Comparison of ENCODE assay signal across 13 cellular contexts in genomic region chr6:147900191-147900830, GRCh38.
DNase-seq lines count a peak whose midpoint lies in the region; ATAC-seq and TF ChIP-seq lines count a peak whose summit lies in the region.
"Had no signal": no experiment of that assay in that cellular context is flagged by ENCODE, and none has a peak within 500 bp of the region (broad histone marks: within the 10 kb centered on the region; RNA-seq: fewer than 3 reads in every experiment).

No MANE protein-coding gene starts in this region.

- H4K8ac ChIP-seq in IMR-90 (ENCODE audit: low read depth in 2 of 2, low read length in 2 of 2) = no peak overlapping the region

- H3K9me3 ChIP-seq in IMR-90 (ENCODE audit: control insufficient read depth, insufficient read depth, low read length) (no peaks in the 10 kb centered on the region), parathyroid adenoma (ENCODE audit: control insufficient read depth, low read length) (no peaks in the 10 kb centered on the region)

- no peak overlapping the region for H2AK9ac ChIP-seq in IMR-90 (replicated peaks; ENCODE audit: low read depth, low read length, poor library complexity)

- intact Hi-C loops in IMR-90 (cut with micrococcal nuclease) = no loop called here

- H3K23ac ChIP-seq in IMR-90 (ENCODE audit: low read depth, low read length) = no peak overlapping the region

- H3K36me3 ChIP-seq in IMR-90 (ENCODE audit: control insufficient read depth, insufficient read depth, low read length) (no peaks in the 10 kb centered on the region), parathyroid adenoma (ENCODE audit: control insufficient read depth, insufficient read depth, low read length) (no peaks in the 10 kb centered on the region)

- H2BK120ac ChIP-seq in IMR-90 (ENCODE audit: low read depth, low read length) = no peak overlapping the region

- no peak overlapping the region for H3K56ac ChIP-seq in IMR-90 (ENCODE audit: extremely low read depth, insufficient read depth, low read length)

- BruUV-seq in IMR-90 (replicated peaks; lab: Mats Ljungman, UMichigan) = no TSS peak

- no peaks in the 10 kb centered on the region for H3K79me1 ChIP-seq in IMR-90 (ENCODE audit: low read depth in 1 of 2, low read length in 2 of 2)

- H3K27me3 ChIP-seq in IMR-90 (ENCODE audit: control insufficient read depth, insufficient read depth, low read length) (no peaks in the 10 kb centered on the region), parathyroid adenoma (ENCODE audit: control insufficient read depth, insufficient read depth, low read length) (no peaks in the 10 kb centered on the region)

- dilution Hi-C loops in IMR-90 (cut with HindIII; ENCODE audit: low sequenced_read_pairs, unreplicated experiment) = no loop called here

- no peaks in the 10 kb centered on the region for H4K20me1 ChIP-seq in IMR-90 (ENCODE audit: insufficient read depth, low read length)

- no peak for ATAC-seq in IMR-90 (ENCODE audit: low read depth)
- ATAC-seq in GM21381 (IDR thresholded peaks at IDR 0.05; ENCODE audit: unreplicated experiment) = no peak

- TF ChIP-seq RAD21 in IMR-90 (IDR thresholded peaks at IDR 0.05; ENCODE audit: low read length) = no peak

- H3K9ac ChIP-seq in IMR-90 (ENCODE audit: low read depth, low read length) (no peak overlapping the region), parathyroid adenoma (no peak overlapping the region)

- H3K4me1 ChIP-seq in IMR-90 (ENCODE audit: control insufficient read depth, insufficient read depth, low read length) (no peaks in the 10 kb centered on the region), parathyroid adenoma (no peaks in the 10 kb centered on the region)

- H3K14ac ChIP-seq in IMR-90 (replicated peaks; ENCODE audit: low read depth, low read length) = no peak overlapping the region

- no peak overlapping the region for H3K18ac ChIP-seq in IMR-90 (ENCODE audit: low read depth, low read length)

- H2AK5ac ChIP-seq in IMR-90 (ENCODE audit: low read depth, low read length) = no peak overlapping the region

- no peak overlapping the region for H4K5ac ChIP-seq in IMR-90 (ENCODE audit: low read depth, low read length)

- CTCF ChIA-PET in IMR-90 (lab: Yijun Ruan, JAX) = no interaction called here

- H2AFZ ChIP-seq in IMR-90 (replicated peaks; ENCODE audit: low read length, poor library complexity) (no peak overlapping the region), parathyroid adenoma (peak overlapping the region; percentile 34)

- H2BK5ac ChIP-seq in IMR-90 (ENCODE audit: low read depth, low read length, poor library complexity, severe bottlenecking) = no peak overlapping the region

- H3K4me3 ChIP-seq in IMR-90 (ENCODE audit: insufficient read depth, low read depth, low read length) (no peak overlapping the region), epithelial cell of esophagus (ENCODE audit: low read length) (no peak overlapping the region), parathyroid adenoma (ENCODE audit: low read depth, low read length) (no peak overlapping the region)

- whole genome bisulfite sequencing in IMR-90 (ENCODE audit: extremely low coverage in 2 of 2, insufficient read length in 1 of 2), 2 experiments = 55% methylated on average over 5 of the region's 13 CpGs; no CpG with 5 or more reads in 1 of the 2 experiments

- no peak for TF ChIP-seq CTCF in IMR-90 (conservative IDR thresholded peaks at IDR 0.05; ENCODE audit: low read depth, low read length)
- no peak for TF ChIP-seq CTCF in epithelial cell of esophagus (IDR thresholded peaks at IDR 0.05; ENCODE audit: insufficient read depth, low read depth, low read length, missing control alignments)
- no peak for TF ChIP-seq CTCF in parathyroid adenoma (IDR thresholded peaks at IDR 0.05)

- no peaks in the 10 kb centered on the region for H3K79me2 ChIP-seq in parathyroid adenoma

- H3K9me1 ChIP-seq in IMR-90 (ENCODE audit: insufficient read depth, low read length) = no peaks in the 10 kb centered on the region

- in situ Hi-C loops in IMR-90 (cut with MboI; ENCODE audit: low sequenced_read_pairs) = no loop called here

- H2BK15ac ChIP-seq in IMR-90 (ENCODE audit: low read depth, low read length) = no peak overlapping the region

- no peak overlapping the region for H3K4ac ChIP-seq in IMR-90 (ENCODE audit: low read depth, low read length)

- POLR2A ChIA-PET in IMR-90 (lab: Charles Lee; ENCODE audit: unreplicated experiment) = no interaction called here

- H3K27ac ChIP-seq in IMR-90 (ENCODE audit: insufficient read depth, low read length) (no peak overlapping the region), parathyroid adenoma (no peak overlapping the region)
- H3K27ac ChIP-seq: C4-2B had no signal

- H4K91ac ChIP-seq in IMR-90 (ENCODE audit: insufficient read depth, low read depth, low read length) = no peak overlapping the region

- DNase-seq in IMR-90 (peak; percentile 18), NCI-H748 treated with DMSO at 0.1 percent for 48 hours (lab: John Stamatoyannopoulos, UW) (peak; percentile 32), epithelial cell of esophagus (ENCODE audit: low read depth) (peak; percentile 2), DMS114 treated with DMSO at 0.1 percent for 48 hours (lab: John Stamatoyannopoulos, UW; ENCODE audit: unreplicated experiment) (no peak)
- no peak for DNase-seq in activated naive CD4-positive, alpha-beta T cell treated with Interleukin-2 at 50 U/mL for 16 hours
- DNase-seq: DMS153, HCEC 1CT, NCI-H1930, NCI-H510A treated with DMSO at 0.1 percent for 48 hours, SHP77 treated with DMSO at 0.1 percent for 48 hours had no signal

- no peak overlapping the region for H2BK20ac ChIP-seq in IMR-90 (ENCODE audit: low read depth, low read length)

- TF ChIP-seq POLR2A in IMR-90 (IDR thresholded peaks at IDR 0.05; ENCODE audit: low read depth, low read length) = no peak

- no peak overlapping the region for H3K4me2 ChIP-seq in IMR-90 (ENCODE audit: low read depth, low read length)
- peak overlapping the region; percentile 24 for H3K4me2 ChIP-seq in parathyroid adenoma (ENCODE audit: low read length)

TF ChIP-seq in IMR-90, 13 proteins besides CTCF, POLR2A, EP300 and RAD21:
- no peak for TF ChIP-seq CEBPB (IDR thresholded peaks at IDR 0.05; ENCODE audit: low read depth, low read length)
- no peak for TF ChIP-seq MAZ (IDR thresholded peaks at IDR 0.05; ENCODE audit: borderline replicate concordance, low read depth, low read length)
- no peak for TF ChIP-seq SMC3 (IDR thresholded peaks at IDR 0.05; ENCODE audit: low read depth, low read length)
- no peak for TF ChIP-seq NFE2L2 (IDR thresholded peaks at IDR 0.05; ENCODE audit: low read depth, low read length)
- TF ChIP-seq BHLHE40 (IDR thresholded peaks at IDR 0.05; ENCODE audit: low read depth, low read length) = no peak
- TF ChIP-seq, protein P1, sequence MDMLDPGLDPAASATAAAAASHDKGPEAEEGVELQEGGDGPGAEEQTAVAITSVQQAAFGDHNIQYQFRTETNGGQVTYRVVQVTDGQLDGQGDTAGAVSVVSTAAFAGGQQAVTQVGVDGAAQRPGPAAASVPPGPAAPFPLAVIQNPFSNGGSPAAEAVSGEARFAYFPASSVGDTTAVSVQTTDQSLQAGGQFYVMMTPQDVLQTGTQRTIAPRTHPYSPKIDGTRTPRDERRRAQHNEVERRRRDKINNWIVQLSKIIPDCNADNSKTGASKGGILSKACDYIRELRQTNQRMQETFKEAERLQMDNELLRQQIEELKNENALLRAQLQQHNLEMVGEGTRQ (IDR thresholded peaks at IDR 0.05; ENCODE audit: low read depth, low read length) = no peak
- no peak for TF ChIP-seq MAFK (IDR thresholded peaks at IDR 0.05; ENCODE audit: low read depth, low read length)
- no peak for TF ChIP-seq CHD1 (IDR thresholded peaks at IDR 0.05; ENCODE audit: low read depth, low read length)
- no peak for TF ChIP-seq MXI1 (IDR thresholded peaks at IDR 0.05; ENCODE audit: borderline replicate concordance, low read depth, low read length)
- no peak for TF ChIP-seq ELK1 (IDR thresholded peaks at IDR 0.05; ENCODE audit: borderline replicate concordance, low read depth, low read length)
- no peak for TF ChIP-seq RCOR1 (IDR thresholded peaks at IDR 0.05; ENCODE audit: insufficient replicate concordance, low read length)
- TF ChIP-seq RFX5 (IDR thresholded peaks at IDR 0.05; ENCODE audit: low read depth, low read length) = no peak
- TF ChIP-seq FOS (IDR thresholded peaks at IDR 0.05; ENCODE audit: low read depth, low read length) = no peak

Comparison
In these comparisons a context has a peak if more than half of its experiments do, and no peak if none do; other contexts are left out.
1. DNase-seq: peak in IMR-90 (single experiment), NCI-H748 treated with DMSO at 0.1 percent for 48 hours (single experiment) and epithelial cell of esophagus (single experiment); none in DMS114 treated with DMSO at 0.1 percent for 48 hours (single experiment) and activated naive CD4-positive, alpha-beta T cell treated with Interleukin-2 at 50 U/mL for 16 hours (single experiment).